In the genomic region with DNA sequence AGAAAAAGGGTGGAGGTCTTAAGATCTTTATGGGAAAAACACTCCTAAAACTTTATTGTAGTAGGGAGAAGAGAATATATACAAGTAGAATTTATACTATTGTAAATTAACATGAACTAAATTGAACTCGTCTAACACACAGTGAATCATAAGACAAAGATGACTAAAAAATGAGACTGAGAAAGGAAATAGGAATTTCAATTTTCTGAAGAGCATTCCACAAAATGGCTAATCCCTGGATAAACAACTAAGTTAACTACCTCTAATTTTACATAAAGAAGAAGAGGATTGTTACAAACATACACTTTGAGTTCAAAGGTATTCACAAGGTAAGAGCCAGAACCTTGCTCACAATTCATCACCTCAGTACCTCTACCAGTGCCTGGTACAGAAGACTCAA, we compare ENCODE assay signal across 10 cellular contexts. TPM values are rescaled to one million over a fixed set of nuclear protein-coding genes. Genes with fewer than 3 reads are reported as not detected.
DNase-seq lines count a peak whose midpoint lies in the region; ATAC-seq and TF ChIP-seq lines count a peak whose summit lies in the region.
"Had no signal": no experiment of that assay in that cellular context is flagged by ENCODE, and none has a peak within 500 bp of the region (broad histone marks: within the 10 kb centered on the region; RNA-seq: fewer than 3 reads in every experiment).

No MANE protein-coding gene starts in this region.

- ATAC-seq in heart right ventricle: no peak
- no peak for ATAC-seq in GM18868 (IDR thresholded peaks at IDR 0.05; ENCODE audit: unreplicated experiment)

- no peaks in the 10 kb centered on the region for H3K36me3 ChIP-seq in cardiac muscle cell
- H3K36me3 ChIP-seq in heart right ventricle: peaks cover 0 to 4% (median 0%) of the 10 kb centered on the region in 9 donors
- H3K36me3 ChIP-seq in adipocyte (ENCODE audit: control insufficient read depth, insufficient read depth, low read length, severe bottlenecking): no peaks in the 10 kb centered on the region
- no peaks in the 10 kb centered on the region for H3K36me3 ChIP-seq in kidney epithelial cell (ENCODE audit: control insufficient read depth, insufficient read depth, low read length)

- peaks cover 19% of the 10 kb centered on the region for H3K4me1 ChIP-seq in cardiac muscle cell (ENCODE audit: low read depth)
- H3K4me1 ChIP-seq in heart right ventricle: peaks cover 0 to 50% (median 30%) of the 10 kb centered on the region in 9 donors
- peaks cover 37% of the 10 kb centered on the region for H3K4me1 ChIP-seq in adipocyte (ENCODE audit: control insufficient read depth, insufficient read depth, low read length)

- peaks cover 4% of the 10 kb centered on the region for H3K36me3 Mint-ChIP-seq in type B pancreatic cell

- 44 to 53% methylated on average over 1 of the region's 1 CpG for WGBS in heart right ventricle, 2 donors

- H3K27me3 Mint-ChIP-seq in type B pancreatic cell: no peaks in the 10 kb centered on the region

- H3K4me1 Mint-ChIP-seq in type B pancreatic cell (ENCODE audit: unreplicated experiment): peaks cover 39% of the 10 kb centered on the region

- H3K27me3 ChIP-seq in cardiac muscle cell (peaks cover 3% of the 10 kb centered on the region), heart right ventricle (no peaks in the 10 kb centered on the region), adipocyte (replicated peaks; ENCODE audit: control insufficient read depth, insufficient read depth, low read length) (no peaks in the 10 kb centered on the region), kidney epithelial cell (ENCODE audit: control insufficient read depth, insufficient read depth, low read length) (no peaks in the 10 kb centered on the region)

- DNase-seq in cardiac muscle cell (ENCODE audit: low read depth in 1 of 2, low spot score in 1 of 2) (no peak), heart right ventricle (no peak), adipocyte (ENCODE audit: low read depth) (peak; percentile 66), kidney epithelial cell (ENCODE audit: low read depth) (no peak), type B pancreatic cell (ENCODE audit: extremely low spot score, unreplicated experiment) (no peak), putamen (ENCODE audit: low spot score) (no peak)
- DNase-seq in activated CD4-positive, alpha-beta T cell treated with anti-CD3 and anti-CD28 coated beads for 4 hours: no peak
- DNase-seq: aorta, DMS79 had no signal

- H3K9ac ChIP-seq in adipocyte (ENCODE audit: low read length): peak overlapping the region; percentile 92

- H3K27ac ChIP-seq in cardiac muscle cell: no peak overlapping the region
- peak overlapping the region in 1 of 10 donors; percentile 96 for H3K27ac ChIP-seq in heart right ventricle

- TF ChIP-seq CTCF in cardiac muscle cell (IDR thresholded peaks at IDR 0.05; ENCODE audit: low read depth, low read length) (no peak), heart right ventricle (IDR thresholded peaks at IDR 0.05) (no peak), kidney epithelial cell (IDR thresholded peaks at IDR 0.05; ENCODE audit: insufficient read depth, low read length, poor library complexity, severe bottlenecking) (no peak), type B pancreatic cell (conservative IDR thresholded peaks at IDR 0.05) (no peak)

- peak overlapping the region; percentile 52 for H3K27ac Mint-ChIP-seq in type B pancreatic cell

- H3K4me3 Mint-ChIP-seq in type B pancreatic cell: peak overlapping the region; percentile 96

- peak overlapping the region; percentile 95 for H3K4me3 ChIP-seq in cardiac muscle cell
- peak overlapping the region in 5 of 10 donors; percentile 9 to 97 (median 91) for H3K4me3 ChIP-seq in heart right ventricle
- H3K4me3 ChIP-seq in adipocyte (ENCODE audit: low read length): peak overlapping the region; percentile 93
- H3K4me3 ChIP-seq in kidney epithelial cell (ENCODE audit: low read depth, low read length): peak overlapping the region; percentile 92

- no peaks in the 10 kb centered on the region for H3K9me3 Mint-ChIP-seq in type B pancreatic cell

- intact Hi-C loops in heart right ventricle (cut with DNase I): loop anchor here in 3 of 10 donors (5.0 kb wide), 4 partner anchors 188 to 298 kb away; a partner anchor contains a TSS

- H3K9me3 ChIP-seq in cardiac muscle cell (ENCODE audit: low read depth): no peaks in the 10 kb centered on the region
- no peaks in the 10 kb centered on the region for H3K9me3 ChIP-seq in heart right ventricle
- no peaks in the 10 kb centered on the region for H3K9me3 ChIP-seq in adipocyte (ENCODE audit: control insufficient read depth, low read length)

RNA-seq across cellular contexts. Expression of a gene that starts 2.0 kb away (rescaled TPM):
- total RNA-seq in cardiac muscle cell (158 and 402 TPM in 2 replicates), heart right ventricle (10 to 100 TPM in 8 of 10 donors, 1 to 10 TPM in 2; 7.1 to 19.8 (median 12.1) TPM), kidney epithelial cell (131 TPM in 2 replicates), type B pancreatic cell (ENCODE audit: low replicate concordance) (48.2 and 58.4 TPM in 2 replicates)
- polyA plus RNA-seq in cardiac muscle cell (53.0 and 79.2 TPM in 2 replicates), heart right ventricle (1 to 10 TPM; 8.7 to 8.9 TPM)

RNA-seq across cellular contexts. Expression of a gene that starts 29.6 kb away (rescaled TPM):
- total RNA-seq in cardiac muscle cell (0.39 and 1.5 TPM in 2 replicates), heart right ventricle (1 to 10 TPM in 4 of 10 donors, under 1 TPM in 6; 0.42 to 2.0 (median 0.86) TPM), kidney epithelial cell (3.1 and 4.2 TPM in 2 replicates), type B pancreatic cell (ENCODE audit: low replicate concordance) (5.7 and 7.3 TPM in 2 replicates)
- polyA plus RNA-seq in cardiac muscle cell (1.0 and 3.3 TPM in 2 replicates), heart right ventricle (1 to 10 TPM in 1 of 2 donors, under 1 TPM in 1; 0.51 to 1.1 TPM)
